8 cellular contexts compared by ENCODE assay signal in the genomic region with DNA sequence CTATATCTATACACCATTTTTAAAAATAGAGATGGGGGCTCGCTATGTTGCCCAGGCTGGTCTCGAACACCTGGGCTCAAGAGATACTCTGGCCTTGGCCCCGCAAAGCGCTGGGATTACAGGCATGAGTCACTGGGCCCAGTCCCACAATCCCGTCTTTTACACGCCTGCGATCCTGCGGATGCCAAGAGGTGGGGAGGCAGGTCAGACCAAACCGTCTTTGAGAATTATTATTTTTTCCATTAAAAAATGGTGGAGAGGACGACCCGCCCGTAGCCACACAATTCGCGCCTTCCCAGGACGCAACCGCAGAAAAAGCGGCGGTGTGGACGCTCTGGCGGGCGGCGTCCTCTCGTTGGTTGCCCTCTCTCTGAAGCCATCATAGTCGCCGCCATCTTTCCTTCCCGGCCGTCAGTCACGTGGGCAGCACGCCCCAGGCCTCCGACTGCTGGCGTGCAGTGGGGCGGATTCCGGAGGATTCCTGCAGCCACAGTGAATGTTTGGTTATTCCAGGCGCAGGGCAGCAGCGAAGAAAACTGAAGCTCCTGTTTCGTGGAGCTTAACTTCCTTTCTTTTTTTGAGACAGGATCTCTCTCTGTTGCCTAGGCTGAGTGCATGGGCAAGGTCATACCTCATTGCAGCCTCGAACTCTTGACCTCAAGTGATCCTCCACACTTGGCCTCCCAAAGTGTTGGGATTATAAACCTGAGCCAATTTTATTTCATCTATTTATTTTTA. TPM values are rescaled to one million over a fixed set of nuclear protein-coding genes. Genes with fewer than 3 reads are reported as not detected.
DNase-seq lines count a peak whose midpoint lies in the region; ATAC-seq and TF ChIP-seq lines count a peak whose summit lies in the region.

No MANE protein-coding gene starts in this region.

- intact Hi-C loops in dorsolateral prefrontal cortex (cut with DNase I) (loop anchor here (1.0 to 10.0 kb wide), 5 partner anchors 35 to 222 kb away; a partner anchor contains a TSS), lower leg skin (cut with DNase I; ENCODE audit: low total_unique reads) (no loop called here)

- peaks cover 5% of the 10 kb centered on the region for H3K27me3 Mint-ChIP-seq in activated CD4-positive, alpha-beta memory T cell treated with anti-CD3 and anti-CD28 coated beads, Interleukin-2, amount 10 ng/mL, durations not matched to agents 7 days and 5 days

- no peak for TF ChIP-seq CTCF in HFF-Myc (IDR thresholded peaks at IDR 0.05; ENCODE audit: low read depth, low read length, missing control alignments)
- TF ChIP-seq CTCF in dorsolateral prefrontal cortex (IDR thresholded peaks at IDR 0.05 in 54 of 56, conservative IDR thresholded peaks at IDR 0.05 in 2 of 56; ENCODE audit: low read depth in 1 of 56, partially characterized antibody in 56 of 56) = peak in 50 of 56 donors; percentile 4 to 68 (median 39)
- TF ChIP-seq CTCF in lower leg skin (IDR thresholded peaks at IDR 0.05) = no peak

- H3K4me3 ChIP-seq in HFF-Myc (replicated peaks; ENCODE audit: low read depth, low read length) (peak overlapping the region; percentile 21; the same call in 1 of the 2 replicates), dorsolateral prefrontal cortex (peak overlapping the region; percentile 24 to 77 (median 62)), lower leg skin (ENCODE audit: low read depth, poor library complexity, severe bottlenecking) (no peak overlapping the region)

- H3K9me3 Mint-ChIP-seq in activated CD4-positive, alpha-beta memory T cell treated with anti-CD3 and anti-CD28 coated beads, Interleukin-2, amount 10 ng/mL, durations not matched to agents 7 days and 5 days = no peaks in the 10 kb centered on the region

- CTCF ChIA-PET in activated CD4-positive, alpha-beta memory T cell treated with anti-CD3 and anti-CD28 coated beads, Interleukin-2, amount 10 ng/mL, durations not matched to agents 7 days and 5 days (lab: Charles Lee) = interaction anchor here (2.6 kb wide), 1 partner anchor 16 kb away, joined by 12 read pairs; a partner anchor contains a TSS

- TF ChIP-seq POLR2A in lower leg skin (IDR thresholded peaks at IDR 0.05) = no peak

- 2 to 3% methylated on average over 37 of the region's 37 CpGs for WGBS in lower leg skin, 2 donors

- peaks cover 25% of the 10 kb centered on the region for H3K4me1 Mint-ChIP-seq in activated CD4-positive, alpha-beta memory T cell treated with anti-CD3 and anti-CD28 coated beads, Interleukin-2, amount 10 ng/mL, durations not matched to agents 7 days and 5 days

- DNase-seq in DMS53 (lab: John Stamatoyannopoulos, UW) = peak; percentile 99
- DNase-seq in HFF-Myc (ENCODE audit: extremely low read depth, low read depth) = peak; percentile 72
- DNase-seq in NCI-H446 (lab: John Stamatoyannopoulos, UW) = peak; percentile 48 to 84
- DNase-seq in activated CD4-positive, alpha-beta memory T cell treated with anti-CD3 and anti-CD28 coated beads, Interleukin-2, amount 10 ng/mL, durations not matched to agents 7 days and 5 days = peak; percentile 78
- peak; percentile 88 to 95 (median 92) for DNase-seq in dorsolateral prefrontal cortex
- peak; percentile 90 to 98 for DNase-seq in lower leg skin (ENCODE audit: low spot score in 2 of 2)
- DNase-seq in stimulated activated CD4-positive, alpha-beta T cell treated with anti-CD3 and anti-CD28 coated beads, Interleukin-2, amount 100 ng/mL, for 48 hours = peak; percentile 70 to 71

- peak overlapping the region; percentile 42 for H3K27ac Mint-ChIP-seq in activated CD4-positive, alpha-beta memory T cell treated with anti-CD3 and anti-CD28 coated beads, Interleukin-2, amount 10 ng/mL, durations not matched to agents 7 days and 5 days

- peak overlapping the region; percentile 18 to 96 (median 86) for H3K27ac ChIP-seq in dorsolateral prefrontal cortex

- POLR2A ChIA-PET in activated CD4-positive, alpha-beta memory T cell treated with anti-CD3 and anti-CD28 coated beads, Interleukin-2, amount 10 ng/mL, durations not matched to agents 7 days and 5 days (lab: Charles Lee) = interaction anchor here (1.4 kb wide), 1 partner anchor 38 kb away, joined by 5 read pairs; a partner anchor contains a TSS

- no peaks in the 10 kb centered on the region for H3K27me3 ChIP-seq in dorsolateral prefrontal cortex

- ATAC-seq in HG03039 (IDR thresholded peaks at IDR 0.05; ENCODE audit: unreplicated experiment) = no peak

- H3K36me3 Mint-ChIP-seq in activated CD4-positive, alpha-beta memory T cell treated with anti-CD3 and anti-CD28 coated beads, Interleukin-2, amount 10 ng/mL, durations not matched to agents 7 days and 5 days (ENCODE audit: low read depth) = no peaks in the 10 kb centered on the region

- peak overlapping the region; percentile 69 for H3K4me3 Mint-ChIP-seq in activated CD4-positive, alpha-beta memory T cell treated with anti-CD3 and anti-CD28 coated beads, Interleukin-2, amount 10 ng/mL, durations not matched to agents 7 days and 5 days

RNA-seq across cellular contexts. Expression of a gene that starts 9.9 kb away (rescaled TPM):
- total RNA-seq in activated CD4-positive, alpha-beta memory T cell treated with anti-CD3 and anti-CD28 coated beads, Interleukin-2, amount 10 ng/mL, durations not matched to agents 7 days and 5 days = under 1 TPM; 0.60 TPM
- total RNA-seq in dorsolateral prefrontal cortex (10 to 100 TPM in 3 of 120 experiments, 1 to 10 TPM in 117; 2.4 to 17.5 (median 5.4) TPM), lower leg skin (10 to 100 TPM; 51.1 to 72.2 (median 60.9) TPM)

RNA-seq across cellular contexts. Expression of a gene that starts 15.2 kb away (rescaled TPM):
- 10 to 100 TPM; 34.0 to 36.3 TPM for total RNA-seq in activated CD4-positive, alpha-beta memory T cell treated with anti-CD3 and anti-CD28 coated beads, Interleukin-2, amount 10 ng/mL, durations not matched to agents 7 days and 5 days
- total RNA-seq in dorsolateral prefrontal cortex (10 to 100 TPM; 15.8 to 54.2 (median 30.1) TPM), lower leg skin (10 to 100 TPM; 14.0 to 32.9 (median 21.8) TPM)

RNA-seq across cellular contexts. Expression of a gene that starts 29.9 kb away (rescaled TPM):
- total RNA-seq in activated CD4-positive, alpha-beta memory T cell treated with anti-CD3 and anti-CD28 coated beads, Interleukin-2, amount 10 ng/mL, durations not matched to agents 7 days and 5 days = 10 to 100 TPM; 28.9 to 30.1 TPM
- 10 to 100 TPM; 12.5 to 46.7 (median 23.4) TPM for total RNA-seq in dorsolateral prefrontal cortex
- 10 to 100 TPM; 71.8 to 88.7 (median 81.0) TPM for total RNA-seq in lower leg skin

RNA-seq across cellular contexts. Expression of a gene that starts 37.6 kb away (rescaled TPM):
- 100 to 1,000 TPM; 202 to 205 TPM for total RNA-seq in activated CD4-positive, alpha-beta memory T cell treated with anti-CD3 and anti-CD28 coated beads, Interleukin-2, amount 10 ng/mL, durations not matched to agents 7 days and 5 days
- 100 to 1,000 TPM in 56 of 120 experiments, 10 to 100 TPM in 64; 60.4 to 142 (median 97.9) TPM for total RNA-seq in dorsolateral prefrontal cortex
- total RNA-seq in lower leg skin = 100 to 1,000 TPM in 2 of 4 donors, 10 to 100 TPM in 2; 73.3 to 129 (median 107) TPM

RNA-seq across cellular contexts. Expression of a gene that starts 52.2 kb away (rescaled TPM):
- total RNA-seq in activated CD4-positive, alpha-beta memory T cell treated with anti-CD3 and anti-CD28 coated beads, Interleukin-2, amount 10 ng/mL, durations not matched to agents 7 days and 5 days = 1 to 10 TPM; 2.1 to 3.0 TPM
- 1 to 10 TPM in 118 of 120 experiments, under 1 TPM in 2; 0.51 to 5.4 (median 2.7) TPM for total RNA-seq in dorsolateral prefrontal cortex
- 1 to 10 TPM; 3.9 to 6.1 (median 5.2) TPM for total RNA-seq in lower leg skin

Comparison
In these comparisons a context has a peak if more than half of its experiments do, and no peak if none do; other contexts are left out.
1. CTCF ChIP-seq: peak in dorsolateral prefrontal cortex (50 of 56); none in HFF-Myc (single experiment) and lower leg skin (0 of 3).
2. Peak in every context shown above with its lines, with median percentiles within 50 percentile points of each other: DNase-seq.